In the genomic region with DNA sequence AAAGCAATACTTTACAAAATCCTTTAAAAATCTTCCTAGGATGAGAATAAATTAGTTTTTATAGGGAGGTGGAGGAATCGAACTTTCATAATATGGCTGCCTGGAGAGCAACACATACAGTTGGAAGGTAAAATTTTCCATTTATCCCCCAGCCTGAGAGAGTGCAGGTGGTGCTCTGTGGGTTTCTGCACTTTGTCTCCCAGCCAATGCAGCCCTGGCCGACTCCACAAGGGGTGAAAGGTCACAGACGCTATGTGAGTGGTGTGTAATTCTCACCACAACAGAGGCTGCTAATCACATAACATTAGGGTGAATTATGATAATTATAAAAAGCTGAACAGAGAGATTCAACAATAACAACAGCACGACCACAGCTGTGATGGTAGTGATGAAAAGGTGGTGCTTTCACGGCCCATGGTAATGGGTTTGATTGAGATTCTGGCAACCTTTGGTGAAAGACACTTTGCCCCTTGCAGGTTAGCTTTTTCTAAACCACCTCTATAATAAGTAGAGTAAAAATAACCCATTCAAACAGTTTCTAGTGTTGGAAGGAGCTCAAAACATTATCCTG, we compare ENCODE assay signal across 17 cellular contexts. TPM values are rescaled to one million over a fixed set of nuclear protein-coding genes. Genes with fewer than 3 reads are reported as not detected.
DNase-seq lines count a peak whose midpoint lies in the region; ATAC-seq and TF ChIP-seq lines count a peak whose summit lies in the region.
"Had no signal": no experiment of that assay in that cellular context is flagged by ENCODE, and none has a peak within 500 bp of the region (broad histone marks: within the 10 kb centered on the region; RNA-seq: fewer than 3 reads in every experiment).

No MANE protein-coding gene starts in this region.

- 0 out of 3 replicates have a peak, but pooled peaks have one; percentile 29 for ATAC-seq in GM23338
- ATAC-seq in right lobe of liver = peak; percentile 85 to 97 (median 96)
- ATAC-seq in HG02938 (IDR thresholded peaks at IDR 0.05; ENCODE audit: unreplicated experiment) = no peak
- ATAC-seq in GM18511 (IDR thresholded peaks at IDR 0.05; ENCODE audit: unreplicated experiment) = no peak
- ATAC-seq: activated CD4-positive, alpha-beta T cell treated with anti-CD3 and anti-CD28 coated beads for 36 hours had no signal

- no peak overlapping the region for H3K27ac ChIP-seq in GM23338 (ENCODE audit: low read depth)
- H3K27ac ChIP-seq in right lobe of liver = peak overlapping the region in 2 of 3 donors; percentile 2 to 69

- H3K27ac Mint-ChIP-seq in GM23338 = no peak overlapping the region
- H3K27ac Mint-ChIP-seq: activated CD4-positive, alpha-beta T cell treated with anti-CD3 and anti-CD28 coated beads for 36 hours had no signal

- TF ChIP-seq CTCF in GM23338 (conservative IDR thresholded peaks at IDR 0.05; ENCODE audit: low read depth in 2 of 2) = no peak
- no peak for TF ChIP-seq CTCF in astrocyte of the cerebellum (IDR thresholded peaks at IDR 0.05; ENCODE audit: low read depth, low read length, missing control alignments)
- TF ChIP-seq CTCF in right lobe of liver (IDR thresholded peaks at IDR 0.05) = no peak

- H3K4me3 ChIP-seq in GM23338 (no peak overlapping the region), astrocyte of the cerebellum (ENCODE audit: low read depth, low read length) (no peak overlapping the region), right lobe of liver (no peak overlapping the region)

- 25% methylated on average over 5 of the region's 5 CpGs for WGBS in right lobe of liver (ENCODE audit: insufficient coverage, low coverage, low lambda C conversion rate, missing lambda C conversion rate)

- H3K9me3 ChIP-seq in right lobe of liver = no peaks in the 10 kb centered on the region
- H3K9me3 ChIP-seq: Caco-2 had no signal

- no peaks in the 10 kb centered on the region for H3K27me3 Mint-ChIP-seq in GM23338 (ENCODE audit: insufficient read depth, low read depth, poor library complexity)
- H3K27me3 Mint-ChIP-seq: activated CD4-positive, alpha-beta T cell treated with anti-CD3 and anti-CD28 coated beads for 36 hours had no signal

- TF ChIP-seq POLR2A in right lobe of liver (IDR thresholded peaks at IDR 0.05) = no peak

- no peaks in the 10 kb centered on the region for H3K27me3 ChIP-seq in GM23338 (ENCODE audit: insufficient read depth)
- no peaks in the 10 kb centered on the region for H3K27me3 ChIP-seq in right lobe of liver

- H4K20me1 ChIP-seq in GM23338 (replicated peaks; ENCODE audit: insufficient read depth) = no peaks in the 10 kb centered on the region

- no peak overlapping the region for H2AFZ ChIP-seq in GM23338

- DNase-seq in GM23338 (ENCODE audit: low spot score) = no peak
- peak; percentile 67 for DNase-seq in NCI-H1105 treated with DMSO at 0.1 percent for 48 hours (lab: John Stamatoyannopoulos, UW)
- DNase-seq in astrocyte of the cerebellum (ENCODE audit: low read depth) = peak; percentile 72
- peak; percentile 37 to 74 (median 66) for DNase-seq in right lobe of liver
- no peak for DNase-seq in MV-4-11 (lab: John Stamatoyannopoulos, UW)
- no peak for DNase-seq in NCI-H524 (lab: John Stamatoyannopoulos, UW)
- DNase-seq: activated CD4-positive, alpha-beta T cell treated with anti-CD3 and anti-CD28 coated beads for 36 hours; anterior cingulate cortex; Caco-2; nucleus accumbens; SIG-M5; stimulated activated CD4-positive, alpha-beta T cell treated with anti-CD3 and anti-CD28 coated beads, Interleukin-4, amount 100 ng/mL, for 4 hours had no signal

- H3K4me1 ChIP-seq in GM23338 (ENCODE audit: insufficient read depth) = peaks cover 20% of the 10 kb centered on the region
- H3K4me1 ChIP-seq in right lobe of liver = peaks cover 0 to 44% (median 17%) of the 10 kb centered on the region in 4 donors
- H3K4me1 ChIP-seq: Caco-2 had no signal

- H3K9me3 Mint-ChIP-seq in GM23338 = no peaks in the 10 kb centered on the region

- H3K36me3 ChIP-seq in GM23338 (ENCODE audit: insufficient read depth) (no peaks in the 10 kb centered on the region), right lobe of liver (no peaks in the 10 kb centered on the region)

- H3K4me1 Mint-ChIP-seq in GM23338 = peaks cover 23% of the 10 kb centered on the region
- H3K4me1 Mint-ChIP-seq: activated CD4-positive, alpha-beta T cell treated with anti-CD3 and anti-CD28 coated beads for 36 hours had no signal

- H3K79me2 ChIP-seq in GM23338 (replicated peaks; ENCODE audit: insufficient read depth) = no peaks in the 10 kb centered on the region

- no peaks in the 10 kb centered on the region for H3K36me3 Mint-ChIP-seq in GM23338 (ENCODE audit: low read depth)

- no peaks in the 10 kb centered on the region for H3F3A ChIP-seq in GM23338 (replicated peaks; ENCODE audit: low read depth)

- no peak overlapping the region for H3K4me2 ChIP-seq in GM23338

- intact Hi-C loops in right lobe of liver (cut with DNase I) = no loop called here

- H3K4me3 Mint-ChIP-seq in GM23338 = no peak overlapping the region
- H3K4me3 Mint-ChIP-seq: activated CD4-positive, alpha-beta T cell treated with anti-CD3 and anti-CD28 coated beads for 36 hours had no signal

- in situ Hi-C loops in astrocyte of the cerebellum (cut with HindIII; ENCODE audit: low sequenced_read_pairs) = no loop called here

- peaks cover 7% of the 10 kb centered on the region; the same call in 1 of the 2 replicates for H3K9me2 ChIP-seq in GM23338 (ENCODE audit: insufficient read depth)

TF ChIP-seq in GM23338, 12 proteins besides CTCF, POLR2A, EP300 and RAD21 (continues in another document):
- TF ChIP-seq ZNF331 (CRISPR knock-in tag; IDR thresholded peaks at IDR 0.05; ENCODE audit: low read depth) (no peak), ZNF462 (CRISPR knock-in tag; IDR thresholded peaks at IDR 0.05) (no peak), CREB1 (CRISPR knock-in tag; IDR thresholded peaks at IDR 0.05; ENCODE audit: low read depth) (no peak), NANOG (IDR thresholded peaks at IDR 0.05; ENCODE audit: borderline replicate concordance) (no peak), POLR2AphosphoS5 (IDR thresholded peaks at IDR 0.05; ENCODE audit: low read depth) (no peak), EZH2phosphoT487 (IDR thresholded peaks at IDR 0.05; ENCODE audit: unreplicated experiment) (no peak), STAT1 (IDR thresholded peaks at IDR 0.05; ENCODE audit: unreplicated experiment) (no peak), ZNF114 (CRISPR knock-in tag; IDR thresholded peaks at IDR 0.05) (no peak)

RNA-seq across cellular contexts. Expression of gene NANOGP8, which starts 30.1 kb away (rescaled TPM):
- total RNA-seq in GM23338 (2014; rRNA removed; shearing (Covaris generic)) = 49.6 and 53.4 TPM in 2 replicates
- 8.5 and 9.2 TPM in 2 replicates for polyA plus RNA-seq in GM23338 (2016; fragmentation: Nextera tagmentation; extraction: Ambion mirVana)
- under 1 TPM in 2 of 6 experiments, not detected in 4; 0.31 to 0.62 TPM for total RNA-seq in right lobe of liver
- total RNA-seq: activated CD4-positive, alpha-beta T cell treated with anti-CD3 and anti-CD28 coated beads for 36 hours; Caco-2; skeletal muscle tissue; T-helper 2 cell treated with Interferon-gamma antibody and Interleukin-4, amounts not matched to agents 100 ng/mL and 5 ng/mL, for 36 hours had no signal
- polyA plus RNA-seq: keratinocyte had no signal

Comparison
In these comparisons a context has a peak if more than half of its experiments do, and no peak if none do; other contexts are left out.
1. ATAC-seq: peak in GM23338 (single experiment) and right lobe of liver (4 of 4); none in HG02938 (single experiment) and GM18511 (single experiment).
2. DNase-seq: peak in NCI-H1105 treated with DMSO at 0.1 percent for 48 hours (single experiment), astrocyte of the cerebellum (single experiment) and right lobe of liver (3 of 3); none in GM23338 (single experiment), MV-4-11 (single experiment) and NCI-H524 (0 of 2).
3. RNA of gene NANOGP8, which starts 30.1 kb away (total RNA-seq): 49.6 to 53.4 TPM in GM23338; 0.31 to 0.62 TPM in right lobe of liver; every median in the first group is over 10 times any median in the second.